Comparison of ENCODE assay signal across 21 cellular contexts in the genomic region with DNA sequence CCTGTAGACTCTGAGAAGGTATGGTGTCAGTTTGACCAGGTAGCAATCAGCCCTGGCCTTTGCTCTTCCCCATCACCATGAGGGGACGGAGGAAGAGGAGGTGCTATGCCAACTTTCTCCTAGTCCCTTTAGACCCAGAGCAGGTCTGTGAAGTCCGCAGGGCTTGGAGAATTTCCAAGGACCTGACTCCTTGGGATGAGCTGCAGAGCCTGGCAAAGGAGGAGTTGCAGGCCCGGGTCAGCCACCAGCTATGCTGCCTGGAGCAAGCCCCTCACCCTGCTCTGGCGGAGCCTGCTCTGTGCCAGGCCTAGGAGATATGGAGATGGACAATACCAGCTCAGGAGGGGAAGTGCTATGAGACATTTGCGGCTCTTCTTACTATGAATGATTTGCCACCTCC.
DNase-seq lines count a peak whose midpoint lies in the region; ATAC-seq and TF ChIP-seq lines count a peak whose summit lies in the region.
"Had no signal": no experiment of that assay in that cellular context is flagged by ENCODE, and none has a peak within 500 bp of the region (broad histone marks: within the 10 kb centered on the region; RNA-seq: fewer than 3 reads in every experiment).

No MANE protein-coding gene starts in this region.

- H4K20me1 ChIP-seq in IMR-90 (ENCODE audit: insufficient read depth, low read length): no peaks in the 10 kb centered on the region
- H4K20me1 ChIP-seq: BLaER1 treated with 17β-estradiol and CSF1 and Interleukin-3, amounts not matched to agents 10 nM and 100 nM had no signal

- peaks cover 21% of the 10 kb centered on the region for H3K9me1 ChIP-seq in IMR-90 (ENCODE audit: insufficient read depth, low read length)

- DNase-seq in IMR-90 (no peak), posterior vena cava (ENCODE audit: low spot score) (peak; percentile 61), A673 (ENCODE audit: low spot score) (no peak), nucleus accumbens (lab: John Stamatoyannopoulos, UW) (no peak)
- DNase-seq: ACHN; AML-193; BE2C; CD4-positive, alpha-beta T cell; CD8-positive, alpha-beta memory T cell; DMS 273 treated with DMSO at 0.1 percent for 48 hours; DMS79; EL; GDM1; H9 had no signal

- no peak overlapping the region for H2BK120ac ChIP-seq in IMR-90 (ENCODE audit: low read depth, low read length)

- no peak overlapping the region for H4K91ac ChIP-seq in IMR-90 (ENCODE audit: insufficient read depth, low read depth, low read length)

- no peak overlapping the region for H3K4ac ChIP-seq in IMR-90 (ENCODE audit: low read depth, low read length)

- no peak overlapping the region for H2AFZ ChIP-seq in IMR-90 (replicated peaks; ENCODE audit: low read length, poor library complexity)
- H2AFZ ChIP-seq: GM23338 had no signal

- CTCF ChIA-PET in IMR-90 (lab: Yijun Ruan, JAX) (no interaction called here), A673 (lab: Charles Lee) (no interaction called here)

- dilution Hi-C loops in IMR-90 (cut with HindIII; ENCODE audit: low sequenced_read_pairs, unreplicated experiment): no loop called here

- H2BK5ac ChIP-seq in IMR-90 (ENCODE audit: low read depth, low read length, poor library complexity, severe bottlenecking): no peak overlapping the region

- POLR2A ChIA-PET in IMR-90 (lab: Charles Lee; ENCODE audit: unreplicated experiment): no interaction called here
- POLR2A ChIA-PET in A673 (lab: Charles Lee; ENCODE audit: low non-redundant PET): no interaction called here

- H2AK5ac ChIP-seq in IMR-90 (ENCODE audit: low read depth, low read length): peak overlapping the region; percentile 12; the same call in 1 of the 2 replicates

- intact Hi-C loops in IMR-90 (cut with micrococcal nuclease): no loop called here
- intact Hi-C loops in posterior vena cava (cut with DNase I): no loop called here
- intact Hi-C loops in A673 (cut with micrococcal nuclease; ENCODE audit: unreplicated experiment): no loop called here

- no peak overlapping the region for H3K56ac ChIP-seq in IMR-90 (ENCODE audit: extremely low read depth, insufficient read depth, low read length)

- H4K5ac ChIP-seq in IMR-90 (ENCODE audit: low read depth, low read length): no peak overlapping the region

- TF ChIP-seq RAD21 in IMR-90 (IDR thresholded peaks at IDR 0.05; ENCODE audit: low read length): no peak
- no peak for TF ChIP-seq RAD21 in liver (IDR thresholded peaks at IDR 0.05)

- no peak overlapping the region for H4K8ac ChIP-seq in IMR-90 (ENCODE audit: low read depth in 2 of 2, low read length in 2 of 2)

- no peak overlapping the region for H3K27ac ChIP-seq in IMR-90 (ENCODE audit: insufficient read depth, low read length)
- peak overlapping the region; percentile 65 to 89 for H3K27ac ChIP-seq in liver (ENCODE audit: low read depth in 1 of 2, low read length in 2 of 2)
- H3K27ac ChIP-seq in A673 (ENCODE audit: low read depth, low read length, poor library complexity, severe bottlenecking): no peak overlapping the region
- H3K27ac ChIP-seq: 22Rv1 had no signal

- BruUV-seq in IMR-90 (replicated peaks; lab: Mats Ljungman, UMichigan): no TSS peak
- no TSS peak for BruUV-seq in A673 (replicated peaks; lab: Mats Ljungman, UMichigan)

- in situ Hi-C loops in IMR-90 (cut with MboI; ENCODE audit: low sequenced_read_pairs): no loop called here

- H2BK20ac ChIP-seq in IMR-90 (ENCODE audit: low read depth, low read length): no peak overlapping the region

- H3K9me3 ChIP-seq in IMR-90 (ENCODE audit: control insufficient read depth, insufficient read depth, low read length) (no peaks in the 10 kb centered on the region), liver (ENCODE audit: control insufficient read depth in 4 of 4, low read length in 3 of 4) (no peaks in the 10 kb centered on the region), A673 (ENCODE audit: low read depth, low read length, poor library complexity, severe bottlenecking) (no peaks in the 10 kb centered on the region)
- H3K9me3 ChIP-seq: BE2C; BLaER1 treated with 17β-estradiol and CSF1 and Interleukin-3, amounts not matched to agents 10 nM and 100 nM had no signal

- no peak overlapping the region for H3K18ac ChIP-seq in IMR-90 (ENCODE audit: low read depth, low read length)

- no peak for TF ChIP-seq POLR2A in IMR-90 (IDR thresholded peaks at IDR 0.05; ENCODE audit: low read depth, low read length)

- peaks cover 4 to 9% of the 10 kb centered on the region in 2 experiments; a peak in 3 of 4 replicates for H3K79me1 ChIP-seq in IMR-90 (ENCODE audit: low read depth in 1 of 2, low read length in 2 of 2)

- no peaks in the 10 kb centered on the region for H3K27me3 ChIP-seq in IMR-90 (ENCODE audit: control insufficient read depth, insufficient read depth, low read length)
- H3K27me3 ChIP-seq in liver (ENCODE audit: control insufficient read depth in 4 of 4, insufficient read depth in 4 of 4, low read length in 3 of 4): no peaks in the 10 kb centered on the region
- no peaks in the 10 kb centered on the region for H3K27me3 ChIP-seq in A673 (replicated peaks; ENCODE audit: insufficient read depth, low read depth, low read length, poor library complexity)
- H3K27me3 ChIP-seq: BE2C; BLaER1 treated with 17β-estradiol and CSF1 and Interleukin-3, amounts not matched to agents 10 nM and 100 nM had no signal

- H3K4me1 ChIP-seq in IMR-90 (ENCODE audit: control insufficient read depth, insufficient read depth, low read length): peaks cover 20% of the 10 kb centered on the region
- H3K4me1 ChIP-seq in liver (ENCODE audit: control insufficient read depth in 4 of 4, insufficient read depth in 4 of 4, low read length in 3 of 4): peaks cover 34 to 86% (median 73%) of the 10 kb centered on the region in 4 donors
- H3K4me1 ChIP-seq in A673 (ENCODE audit: insufficient read depth, low read length, poor library complexity, severe bottlenecking): no peaks in the 10 kb centered on the region
- H3K4me1 ChIP-seq: BE2C had no signal

- H3K36me3 ChIP-seq in IMR-90 (ENCODE audit: control insufficient read depth, insufficient read depth, low read length): peaks cover 29% of the 10 kb centered on the region; the same call in 1 of the 2 replicates
- H3K36me3 ChIP-seq in liver (ENCODE audit: control insufficient read depth in 4 of 4, insufficient read depth in 3 of 4, low read depth in 1 of 4, low read length in 3 of 4): peaks cover 4 to 6% (median 5%) of the 10 kb centered on the region in 4 donors
- peaks cover 53% of the 10 kb centered on the region for H3K36me3 ChIP-seq in A673 (ENCODE audit: insufficient read depth, low read length, poor library complexity, severe bottlenecking)

- no peak overlapping the region for H3K14ac ChIP-seq in IMR-90 (replicated peaks; ENCODE audit: low read depth, low read length)

- H3K23ac ChIP-seq in IMR-90 (ENCODE audit: low read depth, low read length): no peak overlapping the region

- TF ChIP-seq CTCF in IMR-90 (conservative IDR thresholded peaks at IDR 0.05; ENCODE audit: low read depth, low read length) (no peak), liver (IDR thresholded peaks at IDR 0.05; ENCODE audit: low read depth, low read length, missing input control) (no peak), A673 (conservative IDR thresholded peaks at IDR 0.05; ENCODE audit: low read depth, low read length) (no peak)

- no peak overlapping the region for H3K4me3 ChIP-seq in IMR-90 (ENCODE audit: insufficient read depth, low read depth, low read length)
- no peak overlapping the region for H3K4me3 ChIP-seq in liver (ENCODE audit: low read depth in 1 of 3, low read length in 3 of 3)
- no peak overlapping the region for H3K4me3 ChIP-seq in A673 (ENCODE audit: low read depth, low read length, poor library complexity, severe bottlenecking)
- H3K4me3 ChIP-seq: BLaER1 treated with 17β-estradiol and CSF1 and Interleukin-3, amounts not matched to agents 10 nM and 100 nM; GM12878; GM23338 had no signal

- no peak overlapping the region for H2AK9ac ChIP-seq in IMR-90 (replicated peaks; ENCODE audit: low read depth, low read length, poor library complexity)

- H3K4me2 ChIP-seq in IMR-90 (ENCODE audit: low read depth, low read length): no peak overlapping the region
- H3K4me2 ChIP-seq: GM23338 had no signal

- H3K9ac ChIP-seq in IMR-90 (ENCODE audit: low read depth, low read length) (no peak overlapping the region), liver (ENCODE audit: low read depth in 1 of 2, low read length in 2 of 2) (no peak overlapping the region)

- H2BK15ac ChIP-seq in IMR-90 (ENCODE audit: low read depth, low read length): no peak overlapping the region

- ATAC-seq in IMR-90 (ENCODE audit: low read depth): no peak
- ATAC-seq in GM19455 (IDR thresholded peaks at IDR 0.05; ENCODE audit: unreplicated experiment): no peak
- ATAC-seq: GM12878, GM23338, HCT116 had no signal

- no CpG with 5 or more reads among the region's 5 CpGs for WGBS in IMR-90 (ENCODE audit: extremely low coverage in 2 of 2, insufficient read length in 1 of 2), 2 experiments
- WGBS in liver: 84% methylated on average over 5 of the region's 5 CpGs

TF ChIP-seq in IMR-90, 13 proteins besides CTCF, POLR2A, EP300 and RAD21:
- TF ChIP-seq BHLHE40 (IDR thresholded peaks at IDR 0.05; ENCODE audit: low read depth, low read length) (no peak), MAFK (IDR thresholded peaks at IDR 0.05; ENCODE audit: low read depth, low read length) (no peak), RFX5 (IDR thresholded peaks at IDR 0.05; ENCODE audit: low read depth, low read length) (no peak)

TF ChIP-seq in liver, 16 proteins besides CTCF, POLR2A, EP300 and RAD21 (continues in another document):
- no peak for TF ChIP-seq GABPA (IDR thresholded peaks at IDR 0.05 in 1 of 2, conservative IDR thresholded peaks at IDR 0.05 in 1 of 2)
- no peak for TF ChIP-seq RXRA (IDR thresholded peaks at IDR 0.05)
- no peak for TF ChIP-seq EGR1 (IDR thresholded peaks at IDR 0.05; ENCODE audit: low read depth in 2 of 2)
- no peak for TF ChIP-seq NR2F2 (IDR thresholded peaks at IDR 0.05)

Comparison
In these comparisons a context has a peak if more than half of its experiments do, and no peak if none do; other contexts are left out.
1. H3K27ac ChIP-seq: peak in liver (2 of 2); none in IMR-90 (single experiment) and A673 (single experiment).